Comparison of ENCODE assay signal across 15 cellular contexts in genomic region chr1:118479351-118479750, GRCh38.
"Had no signal": no experiment of that assay in that cellular context is flagged by ENCODE, and none has a peak within 500 bp of the region (broad histone marks: within the 10 kb centered on the region; RNA-seq: fewer than 3 reads in every experiment).

No MANE protein-coding gene starts in this region.

- H3K27ac ChIP-seq: foreskin keratinocyte, tibial nerve had no signal

- ATAC-seq: activated CD4-positive, alpha-beta T cell treated with anti-CD3 and anti-CD28 coated beads for 36 hours; activated CD8-positive, alpha-beta memory T cell treated with anti-CD3 and anti-CD28 coated beads, Interleukin-2, amount 10 ng/mL, durations not matched to agents 7 days and 5 days; foreskin keratinocyte; natural killer cell; stimulated activated naive B cell treated with anti-CD40 and anti-IgM and Interleukin-4, amounts not matched to agents 10 μg/mL and 1 μg/mL and 100 μg/mL, for 72 hours had no signal

- H3K4me1 ChIP-seq: foreskin keratinocyte, tibial nerve had no signal

- H3K4me3 ChIP-seq: tibial nerve had no signal

- H3K9me3 ChIP-seq: tibial nerve had no signal

- H3K36me3 ChIP-seq: tibial nerve had no signal

- H3K27me3 ChIP-seq: foreskin keratinocyte, tibial nerve had no signal

- DNase-seq: activated CD4-positive, alpha-beta memory T cell treated with anti-CD3 and anti-CD28 coated beads for 36 hours; activated CD4-positive, alpha-beta T cell treated with anti-CD3 and anti-CD28 coated beads for 36 hours; activated CD8-positive, alpha-beta memory T cell treated with anti-CD3 and anti-CD28 coated beads, Interleukin-2, amount 10 ng/mL, durations not matched to agents 7 days and 5 days; activated effector memory CD4-positive, alpha-beta T cell treated with Interleukin-2 at 50 U/mL for 16 hours; activated naive CD4-positive, alpha-beta T cell treated with anti-CD3 and anti-CD28 coated beads, Interleukin-2, amount 50 U/mL, for 16 hours; activated T-cell treated with anti-CD3 and anti-CD28 coated beads, Interleukin-2, amount 50 U/mL, for 1 hour; effector memory CD4-positive, alpha-beta T cell; foreskin keratinocyte; glutamatergic neuron; kidney glomerular epithelial cell; mesendoderm; natural killer cell; retina; stimulated activated naive B cell treated with anti-CD40 and anti-IgM and Interleukin-4, amounts not matched to agents 10 μg/mL and 1 μg/mL and 100 μg/mL, for 72 hours had no signal
